ENCODE assay signal across 8 cellular contexts in genomic region chr2:217218269-217219140, GRCh38.
A peak's percentile ranks its signal among the peaks of the same experiment; 100 is the strongest.
DNase-seq lines count a peak whose midpoint lies in the region; ATAC-seq and TF ChIP-seq lines count a peak whose summit lies in the region.

No MANE protein-coding gene starts in this region.

- DNase-seq in CD1c-positive myeloid dendritic cell (ENCODE audit: extremely low spot score), result peak; percentile 75
- peak; percentile 9 to 70 for DNase-seq in ascending aorta (ENCODE audit: low spot score in 2 of 2)
- no peak for DNase-seq in NCI-H1930 (lab: John Stamatoyannopoulos, UW)
- DNase-seq in stimulated activated CD4-positive, alpha-beta T cell treated with anti-CD3 and anti-CD28 coated beads, Interleukin-4, amount 100 ng/mL, for 24 hours, result no peak
- DNase-seq in OCI-LY7 (ENCODE audit: low spot score), result no peak
- DNase-seq in activated naive CD4-positive, alpha-beta T cell treated with anti-CD3 and anti-CD28 coated beads, Interleukin-2, amount 10 ng/mL, durations not matched to agents 7 days and 5 days, result no peak

- H3K4me2 ChIP-seq in OCI-LY7 (ENCODE audit: low read length), result no peak overlapping the region

- intact Hi-C loops in ascending aorta (cut with DNase I), result loop anchor here (2.0 kb wide), 1 partner anchor 34 kb away; no protein-coding TSS in a partner anchor
- intact Hi-C loops in OCI-LY7 (cut with micrococcal nuclease; ENCODE audit: unreplicated experiment), result no loop called here

- TF ChIP-seq CTCF in ascending aorta (IDR thresholded peaks at IDR 0.05), result no peak
- no peak for TF ChIP-seq CTCF in OCI-LY7 (conservative IDR thresholded peaks at IDR 0.05; ENCODE audit: low read length)

- H3K4me1 Mint-ChIP-seq in activated naive CD4-positive, alpha-beta T cell treated with anti-CD3 and anti-CD28 coated beads, Interleukin-2, amount 10 ng/mL, durations not matched to agents 7 days and 5 days, result peaks cover 23% of the 10 kb centered on the region

- 0 out of 2 replicates have a peak, but pooled peaks cover 4% of the 10 kb centered on the region for H4K20me1 ChIP-seq in OCI-LY7 (ENCODE audit: insufficient read depth, low read length)

- H3K27me3 Mint-ChIP-seq in activated naive CD4-positive, alpha-beta T cell treated with anti-CD3 and anti-CD28 coated beads, Interleukin-2, amount 10 ng/mL, durations not matched to agents 7 days and 5 days, result peaks cover 17% of the 10 kb centered on the region

- H3K4me1 ChIP-seq in ascending aorta, result peaks cover 0 to 26% of the 10 kb centered on the region in 2 donors
- peaks cover 12% of the 10 kb centered on the region for H3K4me1 ChIP-seq in OCI-LY7 (ENCODE audit: insufficient read depth, low read length, poor library complexity, severe bottlenecking)

- CTCF ChIA-PET in OCI-LY7 (lab: Charles Lee; ENCODE audit: unreplicated experiment), result no interaction called here
- CTCF ChIA-PET in activated naive CD4-positive, alpha-beta T cell treated with anti-CD3 and anti-CD28 coated beads, Interleukin-2, amount 10 ng/mL, durations not matched to agents 7 days and 5 days (lab: Charles Lee), result no interaction called here

- no peak overlapping the region for H3K27ac Mint-ChIP-seq in activated naive CD4-positive, alpha-beta T cell treated with anti-CD3 and anti-CD28 coated beads, Interleukin-2, amount 10 ng/mL, durations not matched to agents 7 days and 5 days

- BruUV-seq in OCI-LY7 (replicated peaks; lab: Mats Ljungman, UMichigan), result no TSS peak

- H3K4me3 ChIP-seq in ascending aorta, result no peak overlapping the region
- H3K4me3 ChIP-seq in OCI-LY7 (ENCODE audit: low read depth, low read length, poor library complexity, severe bottlenecking), result no peak overlapping the region

- no peaks in the 10 kb centered on the region for H3K36me3 ChIP-seq in ascending aorta
- H3K36me3 ChIP-seq in OCI-LY7 (ENCODE audit: insufficient read depth, low read length), result no peaks in the 10 kb centered on the region

- no peaks in the 10 kb centered on the region for H3K27me3 ChIP-seq in ascending aorta

- H2AFZ ChIP-seq in OCI-LY7 (ENCODE audit: low read length), result no peak overlapping the region

- POLR2A ChIA-PET in OCI-LY7 (lab: Charles Lee), result interaction anchor here (1.0 to 1.6 kb wide), 2 partner anchors 9 to 16 kb away, joined by 3 to 5 read pairs; no protein-coding TSS in a partner anchor

- H3K9me3 ChIP-seq in ascending aorta, result no peaks in the 10 kb centered on the region
- H3K9me3 ChIP-seq in OCI-LY7 (ENCODE audit: low read length), result no peaks in the 10 kb centered on the region

- H3K4me3 Mint-ChIP-seq in activated naive CD4-positive, alpha-beta T cell treated with anti-CD3 and anti-CD28 coated beads, Interleukin-2, amount 10 ng/mL, durations not matched to agents 7 days and 5 days, result no peak overlapping the region

- H3K27ac ChIP-seq in ascending aorta, result peak overlapping the region in 1 of 2 donors; percentile 26
- no peak overlapping the region for H3K27ac ChIP-seq in OCI-LY7 (ENCODE audit: low read depth, low read length, poor library complexity, severe bottlenecking)

- no peaks in the 10 kb centered on the region for H3K79me2 ChIP-seq in OCI-LY7 (ENCODE audit: insufficient read depth, low read depth, low read length)

- ATAC-seq in GM19455 (IDR thresholded peaks at IDR 0.05; ENCODE audit: unreplicated experiment) (peak; percentile 45), HG03378 (IDR thresholded peaks at IDR 0.05; ENCODE audit: unreplicated experiment) (peak; percentile 55)

- H3K9me3 Mint-ChIP-seq in activated naive CD4-positive, alpha-beta T cell treated with anti-CD3 and anti-CD28 coated beads, Interleukin-2, amount 10 ng/mL, durations not matched to agents 7 days and 5 days, result peaks cover under 1% of the 10 kb centered on the region

- no peaks in the 10 kb centered on the region for H3K9me2 ChIP-seq in OCI-LY7 (ENCODE audit: insufficient read depth, low read length)

- no peaks in the 10 kb centered on the region for H3K36me3 Mint-ChIP-seq in activated naive CD4-positive, alpha-beta T cell treated with anti-CD3 and anti-CD28 coated beads, Interleukin-2, amount 10 ng/mL, durations not matched to agents 7 days and 5 days

Comparison
In these comparisons a context has a peak if more than half of its experiments do, and no peak if none do; other contexts are left out.
1. DNase-seq: peak in CD1c-positive myeloid dendritic cell (single experiment) and ascending aorta (2 of 2); none in NCI-H1930 (0 of 2), stimulated activated CD4-positive, alpha-beta T cell treated with anti-CD3 and anti-CD28 coated beads, Interleukin-4, amount 100 ng/mL, for 24 hours (single experiment), OCI-LY7 (single experiment) and activated naive CD4-positive, alpha-beta T cell treated with anti-CD3 and anti-CD28 coated beads, Interleukin-2, amount 10 ng/mL, durations not matched to agents 7 days and 5 days (single experiment).